1 cellular context compared by ENCODE assay signal in genomic region chr17:46191332-46192210, GRCh38.
TF ChIP-seq lines count a peak whose summit lies in the region.

No MANE protein-coding gene starts in this region.

TF ChIP-seq in K562, 482 proteins besides CTCF, POLR2A, EP300 and RAD21 (continued from another document and continues in another):
- TF ChIP-seq NR2F6 (CRISPR knock-in tag; IDR thresholded peaks at IDR 0.05) = no peak
- no peak for TF ChIP-seq STAT6 (CRISPR knock-in tag; IDR thresholded peaks at IDR 0.05)
- TF ChIP-seq THAP7 (CRISPR knock-in tag; IDR thresholded peaks at IDR 0.05) = no peak
- no peak for TF ChIP-seq RHOXF2B (CRISPR knock-in tag; conservative IDR thresholded peaks at IDR 0.05)
- 0 out of 4 replicates have a peak, but pooled peaks of 1 of the 2 experiments have one; percentile 13 for TF ChIP-seq SRF (CRISPR knock-in tag; IDR thresholded peaks at IDR 0.05)
- peak in 1 of 2 experiments; percentile 31; a peak in 2 of 4 replicates for TF ChIP-seq TBL1XR1 (IDR thresholded peaks at IDR 0.05; ENCODE audit: low read length in 2 of 2)
- TF ChIP-seq ETV1 (tag; conservative IDR thresholded peaks at IDR 0.05; ENCODE audit: low read depth) = peak; percentile 5; the same call in 1 of the 2 replicates
- no peak for TF ChIP-seq SREBF1 (IDR thresholded peaks at IDR 0.05; ENCODE audit: borderline replicate concordance, low read depth, low read length)
- no peak for TF ChIP-seq KLF16 (IDR thresholded peaks at IDR 0.05)
- TF ChIP-seq ELK1 (CRISPR knock-in tag; IDR thresholded peaks at IDR 0.05) = no peak
- TF ChIP-seq RBBP5 (IDR thresholded peaks at IDR 0.05; ENCODE audit: borderline replicate concordance, insufficient read depth, low read length, poor library complexity, severe bottlenecking) = no peak
- no peak for TF ChIP-seq ZNF512 (tag; IDR thresholded peaks at IDR 0.05)
- TF ChIP-seq EZH2 (IDR thresholded peaks at IDR 0.05; ENCODE audit: borderline replicate concordance, low read depth, low read length) = no peak
- no peak for TF ChIP-seq ZNF354B (CRISPR knock-in tag; IDR thresholded peaks at IDR 0.05)
- TF ChIP-seq LARP7 (IDR thresholded peaks at IDR 0.05) = 0 out of 2 replicates have a peak, but pooled peaks have one; percentile 53
- no peak for TF ChIP-seq ZNF583 (CRISPR knock-in tag; IDR thresholded peaks at IDR 0.05)
- no peak for TF ChIP-seq ZNF121 (CRISPR knock-in tag; conservative IDR thresholded peaks at IDR 0.05)
- no peak for TF ChIP-seq ZNF408 (CRISPR knock-in tag; IDR thresholded peaks at IDR 0.05; ENCODE audit: low read depth)
- TF ChIP-seq XRCC4 (IDR thresholded peaks at IDR 0.05; ENCODE audit: extremely low read depth, insufficient read depth, insufficient read length) = no peak
- TF ChIP-seq KAT2B (IDR thresholded peaks at IDR 0.05; ENCODE audit: low read depth, low read length) = no peak
- no peak for TF ChIP-seq CREB1 (IDR thresholded peaks at IDR 0.05)
- no peak for TF ChIP-seq CREB1 (CRISPR knock-in tag; IDR thresholded peaks at IDR 0.05)
- TF ChIP-seq NR2C1 (IDR thresholded peaks at IDR 0.05) = no peak
- no peak for TF ChIP-seq NR2C1 (tag; IDR thresholded peaks at IDR 0.05)
- no peak for TF ChIP-seq FOXO4 (CRISPR knock-in tag; IDR thresholded peaks at IDR 0.05)
- no peak; the same call in 1 of the 2 replicates for TF ChIP-seq TEAD4 (IDR thresholded peaks at IDR 0.05; ENCODE audit: low read length)
- TF ChIP-seq TEAD4 (CRISPR knock-in tag; IDR thresholded peaks at IDR 0.05; ENCODE audit: borderline replicate concordance) = no peak
- no peak for TF ChIP-seq ETS2 (tag; IDR thresholded peaks at IDR 0.05; ENCODE audit: borderline replicate concordance, poor library complexity, severe bottlenecking)
- no peak for TF ChIP-seq RBM25 (IDR thresholded peaks at IDR 0.05; ENCODE audit: low read depth, low read length, severe bottlenecking)
- peak; percentile 32; the same call in 1 of the 2 replicates for TF ChIP-seq BACH1 (tag; IDR thresholded peaks at IDR 0.05)
- no peak for TF ChIP-seq SFPQ (IDR thresholded peaks at IDR 0.05; ENCODE audit: low read depth, low read length)
- no peak for TF ChIP-seq DIDO1 (tag; IDR thresholded peaks at IDR 0.05; ENCODE audit: low read depth)
- no peak for TF ChIP-seq GTF2F1 (IDR thresholded peaks at IDR 0.05; ENCODE audit: low read depth, low read length)
- no peak for TF ChIP-seq ZNF175 (CRISPR knock-in tag; IDR thresholded peaks at IDR 0.05; ENCODE audit: low read depth)
- no peak for TF ChIP-seq MLX (CRISPR knock-in tag; conservative IDR thresholded peaks at IDR 0.05)
- TF ChIP-seq ZNF655 (CRISPR knock-in tag; IDR thresholded peaks at IDR 0.05) = no peak
- no peak for TF ChIP-seq HSF4 (CRISPR knock-in tag; IDR thresholded peaks at IDR 0.05; ENCODE audit: borderline replicate concordance)
- no peak for TF ChIP-seq HNRNPL (IDR thresholded peaks at IDR 0.05; ENCODE audit: low read depth, low read length)
- no peak for TF ChIP-seq KDM5B (IDR thresholded peaks at IDR 0.05; ENCODE audit: insufficient replicate concordance, low read depth, low read length)
- no peak for TF ChIP-seq IRF2 (CRISPR knock-in tag; IDR thresholded peaks at IDR 0.05)
- TF ChIP-seq ZNF586 (CRISPR knock-in tag; conservative IDR thresholded peaks at IDR 0.05) = no peak
- no peak for TF ChIP-seq ZNF24 (IDR thresholded peaks at IDR 0.05)
- TF ChIP-seq ZNF766 (CRISPR knock-in tag; conservative IDR thresholded peaks at IDR 0.05) = no peak
- TF ChIP-seq ELK3 (CRISPR knock-in tag; IDR thresholded peaks at IDR 0.05) = no peak
- TF ChIP-seq SPI1 (IDR thresholded peaks at IDR 0.05; ENCODE audit: borderline replicate concordance, low read depth, low read length) = no peak
- peak; percentile 30 for TF ChIP-seq TBP (optimal IDR thresholded peaks at IDR 0.05; ENCODE audit: low read depth, low read length)
- no peak for TF ChIP-seq ASH1L (IDR thresholded peaks at IDR 0.05; ENCODE audit: borderline replicate concordance, low read depth, partially characterized antibody)
- TF ChIP-seq TRIM28 (IDR thresholded peaks at IDR 0.05) = no peak
- TF ChIP-seq TAF7 (tag; IDR thresholded peaks at IDR 0.05) = no peak
- no peak for TF ChIP-seq KDM2B (CRISPR knock-in tag; IDR thresholded peaks at IDR 0.05)
- TF ChIP-seq GTF2A2 (tag; IDR thresholded peaks at IDR 0.05) = no peak
- TF ChIP-seq SLC30A9 (CRISPR knock-in tag; IDR thresholded peaks at IDR 0.05) = no peak
- no peak for TF ChIP-seq SMAD3 (CRISPR knock-in tag; conservative IDR thresholded peaks at IDR 0.05)
- peak; percentile 50; the same call in 1 of the 2 replicates for TF ChIP-seq L3MBTL2 (IDR thresholded peaks at IDR 0.05)
- no peak for TF ChIP-seq NR4A1 (CRISPR knock-in tag; IDR thresholded peaks at IDR 0.05)
- no peak for TF ChIP-seq NR4A1 (tag; IDR thresholded peaks at IDR 0.05)
- TF ChIP-seq ZFP30 (CRISPR knock-in tag; IDR thresholded peaks at IDR 0.05; ENCODE audit: borderline replicate concordance) = no peak
- TF ChIP-seq ZKSCAN3 (CRISPR knock-in tag; IDR thresholded peaks at IDR 0.05) = no peak
- TF ChIP-seq CHD4 (IDR thresholded peaks at IDR 0.05; ENCODE audit: insufficient read depth, insufficient replicate concordance, low read depth, low read length, poor library complexity, severe bottlenecking) = no peak
- TF ChIP-seq ZNF695 (CRISPR knock-in tag; IDR thresholded peaks at IDR 0.05) = no peak
- no peak for TF ChIP-seq PHF8 (IDR thresholded peaks at IDR 0.05; ENCODE audit: borderline replicate concordance, low read length)
- TF ChIP-seq ZFPM2 (CRISPR knock-in tag; IDR thresholded peaks at IDR 0.05) = no peak
